In the genomic region with DNA sequence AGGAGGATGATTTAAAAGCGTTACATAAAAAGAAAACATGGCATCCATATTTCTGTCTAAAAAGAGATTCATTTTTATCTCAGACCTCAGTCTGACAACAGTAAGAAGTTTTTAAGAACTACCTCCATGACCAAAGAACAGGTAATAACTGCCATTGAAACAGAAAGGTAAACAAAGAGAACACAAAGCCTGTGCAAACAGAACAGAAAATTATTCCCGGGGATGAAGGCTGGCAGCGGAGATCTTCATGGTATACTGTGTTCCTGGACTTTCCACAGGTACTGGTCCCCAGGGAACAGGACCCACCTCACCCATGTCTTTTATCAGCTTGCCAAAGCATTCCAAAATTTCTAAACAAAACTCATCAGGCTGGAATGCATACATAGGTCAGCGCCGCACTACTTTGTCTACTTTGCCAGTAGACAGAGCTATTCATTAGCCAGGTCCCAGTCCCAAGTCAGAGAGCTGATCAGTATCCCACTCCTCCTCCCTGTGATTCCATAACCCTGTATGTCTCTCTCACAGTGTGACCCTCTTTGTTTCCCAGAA, we compare ENCODE assay signal across 1 cellular context.
TF ChIP-seq lines count a peak whose summit lies in the region.

No MANE protein-coding gene starts in this region.

TF ChIP-seq in A549, 52 proteins besides CTCF, POLR2A, EP300 and RAD21 (continued from another document):
- no peak for TF ChIP-seq HMGXB4 (CRISPR knock-in tag; IDR thresholded peaks at IDR 0.05; ENCODE audit: borderline replicate concordance)
- TF ChIP-seq FOXS1 (CRISPR knock-in tag; IDR thresholded peaks at IDR 0.05), result no peak
TF ChIP-seq in A549: peak in this region for 0.
